8 cellular contexts compared by ENCODE assay signal in the genomic region with DNA sequence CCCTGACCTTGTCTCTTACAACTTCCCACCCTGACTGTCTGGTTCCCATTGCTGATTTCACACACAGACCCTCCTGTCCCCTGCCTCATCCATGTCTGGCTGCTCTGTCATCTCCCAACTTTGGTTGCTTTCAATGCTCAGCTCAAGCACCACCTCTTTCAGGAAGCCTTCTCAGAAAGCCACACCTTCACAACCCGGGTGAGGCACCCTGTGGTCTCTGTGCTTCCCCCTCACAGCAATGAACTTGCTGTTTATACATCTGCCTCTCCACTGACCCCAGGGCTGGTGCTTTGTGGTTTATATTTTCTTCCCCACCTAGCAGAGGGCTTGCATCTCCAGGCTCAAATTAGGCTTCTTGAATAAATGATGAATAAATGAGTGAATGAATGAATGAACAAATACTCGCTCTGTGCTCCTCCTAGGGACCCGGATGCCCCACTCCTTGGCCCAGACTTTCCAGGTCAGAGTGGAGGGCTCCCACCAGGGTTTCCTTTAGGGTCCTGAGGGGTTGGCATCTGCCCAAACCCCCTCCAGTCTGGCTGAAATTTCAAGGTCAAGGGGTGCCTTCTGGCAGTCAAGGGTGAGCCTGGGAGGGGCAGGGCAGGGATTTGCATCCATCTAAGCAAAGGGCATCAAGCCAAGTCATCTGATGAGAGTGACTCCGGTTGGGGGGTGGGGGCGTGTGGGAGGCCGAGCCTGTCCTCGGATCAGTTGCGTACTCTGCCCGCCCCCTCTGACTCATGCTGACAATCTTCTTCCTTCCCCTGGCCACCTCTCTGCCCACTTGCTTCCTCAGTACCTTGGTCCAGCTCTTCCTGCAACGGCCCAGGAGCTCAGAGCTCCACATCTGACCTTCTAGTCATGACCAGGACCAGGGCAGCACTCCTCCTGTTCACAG. TPM values are rescaled to one million over a fixed set of nuclear protein-coding genes. Genes with fewer than 3 reads are reported as not detected.
DNase-seq lines count a peak whose midpoint lies in the region; ATAC-seq and TF ChIP-seq lines count a peak whose summit lies in the region.

A gene (plus strand): TSS at position 783 of the 898 bp plus-strand sequence. CDS start 79 bp downstream, at position 862.

- TF ChIP-seq CTCF in heart left ventricle (IDR thresholded peaks at IDR 0.05) (no peak), HFFc6 (IDR thresholded peaks at IDR 0.05) (no peak)

- H3K4me1 Mint-ChIP-seq in HFFc6 (ENCODE audit: low read depth) = peaks cover 14% of the 10 kb centered on the region; the same call in 1 of the 2 replicates

- H3K27me3 ChIP-seq in MG63 (no peaks in the 10 kb centered on the region; the same call in 1 of the 2 replicates), heart left ventricle (no peaks in the 10 kb centered on the region)

- no peak within 1 kb of the TSS for H3K27ac Mint-ChIP-seq in HFFc6

- H3K36me3 Mint-ChIP-seq in HFFc6 (ENCODE audit: low read depth) = no peaks in the 10 kb centered on the region

- H3K9me3 Mint-ChIP-seq in HFFc6 = no peaks in the 10 kb centered on the region

- H3K4me3 Mint-ChIP-seq in HFFc6 = no peak within 1 kb of the TSS

- peak; percentile 74 for ATAC-seq in GM21737 (IDR thresholded peaks at IDR 0.05; ENCODE audit: unreplicated experiment)
- ATAC-seq in heart left ventricle = peak; percentile 45 to 60 (median 50)

- peak within 1 kb of the TSS in 2 of 12 donors; percentile 37 to 76 for H3K27ac ChIP-seq in heart left ventricle

- H3K36me3 ChIP-seq in MG63 = no peaks in the 10 kb centered on the region
- H3K36me3 ChIP-seq in heart left ventricle = no peaks in the 10 kb centered on the region

- WGBS in heart left ventricle, 4 donors = 30 to 46% (median 35%) methylated on average over 10 of the region's 10 CpGs

- peaks cover 9% of the 10 kb centered on the region for H3K27me3 Mint-ChIP-seq in HFFc6 (ENCODE audit: insufficient read depth)

- intact Hi-C loops in heart left ventricle (cut with DNase I) = no loop called here

- peaks cover 0 to 75% (median 6%) of the 10 kb centered on the region in 12 donors for H3K4me1 ChIP-seq in heart left ventricle

- TF ChIP-seq POLR2A in heart left ventricle (IDR thresholded peaks at IDR 0.05) = no peak

- peak; percentile 30 for DNase-seq in EH (ENCODE audit: low read depth)
- peak; percentile 76 for DNase-seq in MG63
- peak; percentile 37 for DNase-seq in activated T-cell treated with anti-CD3 and anti-CD28 coated beads for 4 hours
- DNase-seq in heart left ventricle = peak; percentile 48 to 80 (median 64)
- peak; percentile 85 for DNase-seq in stimulated activated CD4-positive, alpha-beta T cell treated with anti-CD3 and anti-CD28 coated beads, Interleukin-1b, Interleukin-23, amount 100 ng/mL, for 48 hours
- DNase-seq in HFFc6 = no peak
- DNase-seq in central memory CD4-positive, alpha-beta T cell = no peak

- no peak within 1 kb of the TSS for H3K4me3 ChIP-seq in MG63
- H3K4me3 ChIP-seq in heart left ventricle = peak within 1 kb of the TSS in 3 of 12 donors; percentile 17 to 54 (median 24)

- H3K9me3 ChIP-seq in MG63 (no peaks in the 10 kb centered on the region), heart left ventricle (no peaks in the 10 kb centered on the region)

RNA-seq across cellular contexts. Expression of the gene that starts here (rescaled TPM):
- total RNA-seq in MG63 (2014; rRNA removed; shearing (Covaris generic); ENCODE audit: low replicate concordance) = 0.46 TPM in 1 of 2 replicates, not detected in the other
- total RNA-seq in heart left ventricle = 10 to 100 TPM in 2 of 9 donors, 1 to 10 TPM in 6, under 1 TPM in 1; 0.73 to 52.7 (median 2.0) TPM
- 1 to 10 TPM; 2.0 to 2.2 TPM for polyA plus RNA-seq in heart left ventricle
- not detected for total RNA-seq in HFFc6 (2021; fragmentation: NEBNext Ultra II Directional; extraction: Animal tissue kit (Norgen Biotek cat#: 25700))

Comparison
In these comparisons a context has a peak if more than half of its experiments do, and no peak if none do; other contexts are left out.
1. Peak in DNase-seq in MG63; RNA of the gene not detected or under 1 TPM.
2. DNase-seq: peak in EH (single experiment), activated T-cell treated with anti-CD3 and anti-CD28 coated beads for 4 hours (single experiment), heart left ventricle (5 of 5) and stimulated activated CD4-positive, alpha-beta T cell treated with anti-CD3 and anti-CD28 coated beads, Interleukin-1b, Interleukin-23, amount 100 ng/mL, for 48 hours (single experiment); none in HFFc6 (single experiment) and central memory CD4-positive, alpha-beta T cell (single experiment).